Comparison of ENCODE assay signal across 11 cellular contexts in the genomic region with DNA sequence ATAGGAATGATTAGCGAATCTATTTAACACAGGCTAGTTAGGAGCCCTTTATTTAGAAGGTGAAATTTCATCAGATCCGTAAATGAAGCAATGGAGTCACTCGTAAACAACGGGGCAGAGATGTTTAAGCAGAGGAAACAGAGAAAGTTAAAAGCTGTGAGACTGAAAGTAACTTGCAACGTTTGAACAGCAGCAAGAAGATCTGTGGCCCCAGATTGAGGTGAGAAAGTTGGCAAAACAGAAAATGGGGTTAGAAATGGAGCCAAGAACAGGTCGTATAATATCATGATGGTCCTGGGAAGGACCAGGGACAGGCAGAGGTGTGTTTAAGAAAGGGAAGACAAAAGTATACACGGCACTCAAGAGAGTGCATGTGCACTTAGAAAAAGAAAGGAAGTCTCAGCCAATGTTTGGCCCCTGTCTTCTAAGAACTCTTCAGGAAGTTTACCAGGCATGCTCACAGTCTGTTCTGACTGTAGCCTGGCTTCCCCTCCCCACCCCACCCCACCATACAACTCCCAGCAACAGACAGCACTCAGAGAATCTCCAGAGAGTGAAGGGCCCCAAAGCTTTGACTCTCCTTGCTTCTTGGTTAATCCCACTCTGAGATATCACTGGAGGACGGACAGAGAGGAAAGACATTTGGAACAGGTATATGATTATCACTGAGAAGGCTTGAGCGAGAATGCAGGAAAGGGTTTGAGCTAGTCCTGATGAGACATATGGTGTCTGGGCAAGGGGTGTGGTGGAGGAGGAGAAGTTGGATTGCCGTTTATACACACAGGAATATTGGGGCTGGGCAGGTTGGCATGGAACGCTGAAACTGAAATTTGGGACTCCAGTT. TPM values are rescaled to one million over a fixed set of nuclear protein-coding genes. Genes with fewer than 3 reads are reported as not detected.
DNase-seq lines count a peak whose midpoint lies in the region; ATAC-seq lines count a peak whose summit lies in the region.
"Not testable (repeated sequence)": the region's sequence is repeated elsewhere in the genome, so short reads cannot be mapped to it uniquely, and the experiment has no call there.
"Had no signal": no experiment of that assay in that cellular context is flagged by ENCODE, and none has a peak within 500 bp of the region (broad histone marks: within the 10 kb centered on the region; RNA-seq: fewer than 3 reads in every experiment).

No MANE protein-coding gene starts in this region.

- H3K36me3 ChIP-seq in CD8-positive, alpha-beta memory T cell (ENCODE audit: insufficient read depth, low read length): not testable (repeated sequence)

- H3K4me3 ChIP-seq in CD8-positive, alpha-beta memory T cell (ENCODE audit: low read length): peak overlapping the region; percentile 49

- not testable (repeated sequence) for H3K4me1 ChIP-seq in CD8-positive, alpha-beta memory T cell (ENCODE audit: insufficient read depth, low read length)

- POLR2A ChIA-PET in CD8-positive, alpha-beta memory T cell (lab: Charles Lee): not testable (repeated sequence)

- CTCF ChIA-PET in CD8-positive, alpha-beta memory T cell (lab: Charles Lee): not testable (repeated sequence)

- ATAC-seq in GM18909 (IDR thresholded peaks at IDR 0.05; ENCODE audit: poor library complexity, unreplicated experiment): peak; percentile 71
- peak; percentile 62 for ATAC-seq in GM21526 (IDR thresholded peaks at IDR 0.05; ENCODE audit: low FRiP score, unreplicated experiment)
- ATAC-seq in HG02938 (IDR thresholded peaks at IDR 0.05; ENCODE audit: unreplicated experiment): peak; percentile 66
- peak; percentile 74 for ATAC-seq in HG03439 (IDR thresholded peaks at IDR 0.05; ENCODE audit: unreplicated experiment)
- ATAC-seq in activated T-helper 17 cell treated with anti-CD3 and anti-CD28 coated beads, Interleukin-2, amount 50 U/mL, for 72 hours (replicated peaks): peak; percentile 93
- ATAC-seq in memory B cell (ENCODE audit: low read depth): not testable (repeated sequence)

- H3K4me1 Mint-ChIP-seq in CD8-positive, alpha-beta memory T cell: peaks cover 4 to 12% (median 7%) of the 10 kb centered on the region in 3 donors
- H3K4me1 Mint-ChIP-seq in T-helper 1 cell treated with Interleukin-12 subunit alpha and Interleukin-12 subunit beta and Interleukin-4 antibody, amounts not matched to agents 30 μg/mL and 1 μg/mL, for 36 hours (ENCODE audit: low read depth); activated T-helper 17 cell treated with anti-CD3 and anti-CD28 coated beads, Interleukin-2, amount 50 U/mL, for 72 hours; memory B cell: not testable (repeated sequence)

- H3K9me3 ChIP-seq in CD8-positive, alpha-beta memory T cell (ENCODE audit: low read length): not testable (repeated sequence)

- DNase-seq in CD8-positive, alpha-beta memory T cell: peak in 2 of 5 donors; percentile 10 to 48
- not testable (repeated sequence) for DNase-seq in memory B cell (ENCODE audit: low spot score in 2 of 2)

- H3K27ac Mint-ChIP-seq in CD8-positive, alpha-beta memory T cell: peak overlapping the region in 7 of 8 donors; percentile 70 to 95 (median 78)
- H3K27ac Mint-ChIP-seq in T-helper 1 cell treated with Interleukin-12 subunit alpha and Interleukin-12 subunit beta and Interleukin-4 antibody, amounts not matched to agents 30 μg/mL and 1 μg/mL, for 36 hours: peak overlapping the region; percentile 87
- peak overlapping the region; percentile 66 for H3K27ac Mint-ChIP-seq in activated T-helper 17 cell treated with anti-CD3 and anti-CD28 coated beads, Interleukin-2, amount 50 U/mL, for 72 hours
- peak overlapping the region; percentile 25 for H3K27ac Mint-ChIP-seq in memory B cell

- H3K27ac ChIP-seq in CD8-positive, alpha-beta memory T cell (ENCODE audit: low read depth, low read length): not testable (repeated sequence)

- H3K4me3 Mint-ChIP-seq in CD8-positive, alpha-beta memory T cell: peak overlapping the region; percentile 53 to 87 (median 82)
- peak overlapping the region; percentile 85 for H3K4me3 Mint-ChIP-seq in T-helper 1 cell treated with Interleukin-12 subunit alpha and Interleukin-12 subunit beta and Interleukin-4 antibody, amounts not matched to agents 30 μg/mL and 1 μg/mL, for 36 hours
- H3K4me3 Mint-ChIP-seq in activated T-helper 17 cell treated with anti-CD3 and anti-CD28 coated beads, Interleukin-2, amount 50 U/mL, for 72 hours: peak overlapping the region; percentile 80
- H3K4me3 Mint-ChIP-seq in memory B cell: peak overlapping the region; percentile 64

- H3K9me3 Mint-ChIP-seq in CD8-positive, alpha-beta memory T cell; T-helper 1 cell treated with Interleukin-12 subunit alpha and Interleukin-12 subunit beta and Interleukin-4 antibody, amounts not matched to agents 30 μg/mL and 1 μg/mL, for 36 hours; activated T-helper 17 cell treated with anti-CD3 and anti-CD28 coated beads, Interleukin-2, amount 50 U/mL, for 72 hours; memory B cell: not testable (repeated sequence)

- not testable (repeated sequence) for H3K27me3 Mint-ChIP-seq in CD8-positive, alpha-beta memory T cell; T-helper 1 cell treated with Interleukin-12 subunit alpha and Interleukin-12 subunit beta and Interleukin-4 antibody, amounts not matched to agents 30 μg/mL and 1 μg/mL, for 36 hours (ENCODE audit: low read depth); activated T-helper 17 cell treated with anti-CD3 and anti-CD28 coated beads, Interleukin-2, amount 50 U/mL, for 72 hours; memory B cell

- H3K27me3 ChIP-seq in CD8-positive, alpha-beta memory T cell (ENCODE audit: insufficient read depth, low read length, poor library complexity, severe bottlenecking): not testable (repeated sequence)

- H3K36me3 Mint-ChIP-seq in CD8-positive, alpha-beta memory T cell; T-helper 1 cell treated with Interleukin-12 subunit alpha and Interleukin-12 subunit beta and Interleukin-4 antibody, amounts not matched to agents 30 μg/mL and 1 μg/mL, for 36 hours (ENCODE audit: low read depth); activated T-helper 17 cell treated with anti-CD3 and anti-CD28 coated beads, Interleukin-2, amount 50 U/mL, for 72 hours (ENCODE audit: low read depth); memory B cell: not testable (repeated sequence)

RNA-seq across cellular contexts. Expression of a gene that starts 3.2 kb away (rescaled TPM):
- not detected for total RNA-seq in CD8-positive, alpha-beta memory T cell
- polyA plus RNA-seq in CD8-positive, alpha-beta memory T cell: not detected
- not detected for total RNA-seq in activated T-helper 17 cell treated with anti-CD3 and anti-CD28 coated beads, Interleukin-2, amount 50 U/mL, for 72 hours
- total RNA-seq: endothelial cell of umbilical vein, H1, left lobe of liver had no signal
- polyA plus RNA-seq: endothelial cell of umbilical vein, H1 had no signal

RNA-seq across cellular contexts. Expression of a gene that starts 8.8 kb away (rescaled TPM):
- not detected for total RNA-seq in CD8-positive, alpha-beta memory T cell
- not detected for polyA plus RNA-seq in CD8-positive, alpha-beta memory T cell
- total RNA-seq in activated T-helper 17 cell treated with anti-CD3 and anti-CD28 coated beads, Interleukin-2, amount 50 U/mL, for 72 hours: not detected
- total RNA-seq: endothelial cell of umbilical vein, H1, left lobe of liver had no signal
- polyA plus RNA-seq: endothelial cell of umbilical vein, H1 had no signal

RNA-seq across cellular contexts. Expression of a gene that starts 31.7 kb away (rescaled TPM):
- not detected for total RNA-seq in CD8-positive, alpha-beta memory T cell
- not detected for polyA plus RNA-seq in CD8-positive, alpha-beta memory T cell
- not detected for total RNA-seq in activated T-helper 17 cell treated with anti-CD3 and anti-CD28 coated beads, Interleukin-2, amount 50 U/mL, for 72 hours
- total RNA-seq: endothelial cell of umbilical vein, H1, left lobe of liver had no signal
- polyA plus RNA-seq: endothelial cell of umbilical vein, H1 had no signal

RNA-seq across cellular contexts. Expression of a gene that starts 57.9 kb away (rescaled TPM):
- total RNA-seq in CD8-positive, alpha-beta memory T cell: not detected
- polyA plus RNA-seq in CD8-positive, alpha-beta memory T cell: not detected
- total RNA-seq in activated T-helper 17 cell treated with anti-CD3 and anti-CD28 coated beads, Interleukin-2, amount 50 U/mL, for 72 hours: not detected
- total RNA-seq: endothelial cell of umbilical vein, H1, left lobe of liver had no signal
- polyA plus RNA-seq: endothelial cell of umbilical vein, H1 had no signal

Comparison
In these comparisons a context has a peak if more than half of its experiments do, and no peak if none do; other contexts are left out.
1. H3K27ac Mint-ChIP-seq: peak in every context shown above with its lines; median percentile 87 in T-helper 1 cell treated with Interleukin-12 subunit alpha and Interleukin-12 subunit beta and Interleukin-4 antibody, amounts not matched to agents 30 μg/mL and 1 μg/mL, for 36 hours; 78 in CD8-positive, alpha-beta memory T cell; 66 in activated T-helper 17 cell treated with anti-CD3 and anti-CD28 coated beads, Interleukin-2, amount 50 U/mL, for 72 hours; 25 in memory B cell.